Comparison of ENCODE assay signal across 1 cellular context in the genomic region with DNA sequence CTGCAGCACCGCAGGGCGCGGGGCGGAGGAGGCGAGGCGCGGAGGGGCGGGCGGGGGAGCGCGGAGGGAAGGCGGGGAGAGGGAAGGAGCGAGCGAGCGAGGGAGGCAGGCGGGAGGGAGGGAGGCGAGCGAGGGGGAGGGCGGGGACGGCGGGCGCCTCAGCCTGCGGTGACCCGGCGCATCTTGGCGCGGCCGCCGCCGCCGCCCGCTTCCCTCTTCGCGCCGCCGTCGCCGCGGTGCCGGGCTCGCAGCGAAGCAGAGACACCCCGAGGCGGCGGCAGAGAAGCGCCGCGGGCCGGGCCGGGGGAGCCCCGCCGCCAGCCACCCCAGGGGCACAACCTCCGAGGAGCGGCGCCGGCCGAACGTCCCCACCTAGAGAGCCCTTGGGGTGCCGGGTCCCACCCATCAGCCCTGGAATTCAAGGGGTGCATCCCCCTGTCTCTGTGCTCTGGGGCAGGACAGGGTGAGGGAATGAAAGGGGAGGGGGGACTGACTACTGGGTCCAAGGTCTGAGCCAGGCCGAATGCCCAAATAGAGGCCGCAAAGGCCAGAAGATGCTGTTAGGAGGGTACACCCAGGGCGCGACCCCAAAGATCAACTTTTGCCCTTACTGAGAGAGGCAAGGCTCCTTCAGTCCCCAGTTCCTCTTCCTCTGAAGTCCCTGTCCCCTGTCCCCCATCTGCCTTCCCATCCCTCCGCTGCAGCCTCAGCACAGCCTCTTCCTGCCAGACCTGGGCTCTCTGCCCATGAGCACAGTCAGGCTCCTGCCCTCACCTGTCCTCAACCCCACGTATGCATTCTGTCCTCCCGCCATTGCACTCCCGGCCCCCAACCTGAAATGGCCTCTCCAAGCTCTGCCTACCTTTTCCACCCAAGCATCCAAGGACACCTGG.
TF ChIP-seq lines count a peak whose summit lies in the region.

ADAMTS2 (minus strand) TSS at position 33 of the 893 bp plus-strand sequence. CDS start 133 bp downstream, outside the sequence.

TF ChIP-seq in H1, 55 proteins besides CTCF, POLR2A, EP300 and RAD21 (continued from another document):
- TF ChIP-seq SP4 (IDR thresholded peaks at IDR 0.05; ENCODE audit: low read length) (no peak), GTF2F1 (IDR thresholded peaks at IDR 0.05; ENCODE audit: borderline replicate concordance, low read depth, low read length) (no peak), ASH2L (IDR thresholded peaks at IDR 0.05; ENCODE audit: low read length) (peak; percentile 6), CEBPB (IDR thresholded peaks at IDR 0.05; ENCODE audit: low read depth, low read length) (no peak), JUND (IDR thresholded peaks at IDR 0.05; ENCODE audit: low read length) (no peak), POU5F1 (IDR thresholded peaks at IDR 0.05; ENCODE audit: low read depth, low read length) (no peak), JUN (IDR thresholded peaks at IDR 0.05; ENCODE audit: low read depth, low read length) (no peak), CHD2 (IDR thresholded peaks at IDR 0.05; ENCODE audit: low read length) (no peak), RNF2 (IDR thresholded peaks at IDR 0.05; ENCODE audit: borderline replicate concordance, low read depth, low read length, missing control alignments, poor library complexity, severe bottlenecking) (no peak), PHF8 (conservative IDR thresholded peaks at IDR 0.05; ENCODE audit: low read depth, low read length) (0 out of 2 replicates have a peak, but pooled peaks have one; percentile 7), YY1 (IDR thresholded peaks at IDR 0.05; ENCODE audit: low read depth, low read length) (peak; percentile 42; the same call in 1 of the 2 replicates), SRF (IDR thresholded peaks at IDR 0.05; ENCODE audit: low read depth, low read length) (no peak), HDAC2 (IDR thresholded peaks at IDR 0.05; ENCODE audit: borderline replicate concordance in 1 of 2, low read depth in 2 of 2, low read length in 2 of 2) (no peak), SP2 (IDR thresholded peaks at IDR 0.05; ENCODE audit: low read length) (no peak), GABPA (IDR thresholded peaks at IDR 0.05; ENCODE audit: borderline replicate concordance, insufficient read depth, low read length) (no peak), NANOG (IDR thresholded peaks at IDR 0.05; ENCODE audit: insufficient read depth, low read depth, low read length, poor library complexity, severe bottlenecking) (no peak), CBX8 (IDR thresholded peaks at IDR 0.05; ENCODE audit: borderline replicate concordance, low read depth, low read length) (no peak), TCF12 (IDR thresholded peaks at IDR 0.05; ENCODE audit: low read depth, low read length) (no peak), RXRA (IDR thresholded peaks at IDR 0.05; ENCODE audit: insufficient read depth, low read depth, low read length) (no peak), NRF1 (IDR thresholded peaks at IDR 0.05; ENCODE audit: low read depth, low read length) (no peak), EGR1 (IDR thresholded peaks at IDR 0.05; ENCODE audit: borderline replicate concordance, low read depth, low read length) (no peak), BCL11A (IDR thresholded peaks at IDR 0.05; ENCODE audit: low read depth in 2 of 2, low read length in 2 of 2) (no peak), CTBP2 (IDR thresholded peaks at IDR 0.05; ENCODE audit: borderline replicate concordance, insufficient read depth, insufficient read length, low read length) (peak; percentile 46), SP1 (IDR thresholded peaks at IDR 0.05; ENCODE audit: low read depth, low read length) (no peak), SIN3A (conservative IDR thresholded peaks at IDR 0.05 in 1 of 2, IDR thresholded peaks at IDR 0.05 in 1 of 2; ENCODE audit: low read depth in 1 of 2, low read length in 2 of 2) (no peak), SIX5 (IDR thresholded peaks at IDR 0.05; ENCODE audit: low read depth, low read length) (no peak), TBP (IDR thresholded peaks at IDR 0.05; ENCODE audit: low read depth, low read length) (no peak), ZNF274 (IDR thresholded peaks at IDR 0.05; ENCODE audit: borderline replicate concordance, extremely low read depth, low read length) (no peak), EZH2 (IDR thresholded peaks at IDR 0.05; ENCODE audit: low read depth, low read length, severe bottlenecking) (peak; percentile 58), MAFK (IDR thresholded peaks at IDR 0.05; ENCODE audit: low read depth, low read length) (no peak), RFX5 (IDR thresholded peaks at IDR 0.05; ENCODE audit: borderline replicate concordance, low read depth, low read length) (no peak), TEAD4 (IDR thresholded peaks at IDR 0.05; ENCODE audit: low read depth, low read length) (no peak), SIRT6 (IDR thresholded peaks at IDR 0.05; ENCODE audit: low read length) (no peak), RBBP5 (IDR thresholded peaks at IDR 0.05; ENCODE audit: borderline replicate concordance, low read depth, low read length) (peak; percentile 70), FOSL1 (IDR thresholded peaks at IDR 0.05; ENCODE audit: insufficient read depth, low read depth, low read length) (no peak), POLR2AphosphoS5 (IDR thresholded peaks at IDR 0.05; ENCODE audit: low read depth, low read length) (no peak), SAP30 (IDR thresholded peaks at IDR 0.05; ENCODE audit: insufficient read depth, insufficient replicate concordance, low read length) (no peak), KDM5A (IDR thresholded peaks at IDR 0.05; ENCODE audit: low read length) (no peak), BACH1 (IDR thresholded peaks at IDR 0.05; ENCODE audit: low read length) (no peak), CREB1 (IDR thresholded peaks at IDR 0.05) (no peak), SUZ12 (IDR thresholded peaks at IDR 0.05; ENCODE audit: low read length) (peak; percentile 62; the same call in 1 of the 2 replicates), TAF1 (IDR thresholded peaks at IDR 0.05; ENCODE audit: low read depth, low read length) (no peak), CHD7 (IDR thresholded peaks at IDR 0.05; ENCODE audit: insufficient replicate concordance, low read length) (no peak), KDM1A (IDR thresholded peaks at IDR 0.05; ENCODE audit: borderline replicate concordance, low read length) (no peak), BRCA1 (IDR thresholded peaks at IDR 0.05; ENCODE audit: low read depth, low read length) (no peak), HDAC6 (IDR thresholded peaks at IDR 0.05; ENCODE audit: low read depth, low read length) (no peak), CHD1 (IDR thresholded peaks at IDR 0.05; ENCODE audit: low read depth, low read length) (no peak), TAF7 (optimal IDR thresholded peaks at IDR 0.05; ENCODE audit: borderline replicate concordance, low read depth, low read length) (no peak)
- TF ChIP-seq, protein P1, sequence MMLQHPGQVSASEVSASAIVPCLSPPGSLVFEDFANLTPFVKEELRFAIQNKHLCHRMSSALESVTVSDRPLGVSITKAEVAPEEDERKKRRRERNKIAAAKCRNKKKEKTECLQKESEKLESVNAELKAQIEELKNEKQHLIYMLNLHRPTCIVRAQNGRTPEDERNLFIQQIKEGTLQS (IDR thresholded peaks at IDR 0.05; ENCODE audit: insufficient read depth, low read depth, low read length) = no peak
- TF ChIP-seq, protein P2, sequence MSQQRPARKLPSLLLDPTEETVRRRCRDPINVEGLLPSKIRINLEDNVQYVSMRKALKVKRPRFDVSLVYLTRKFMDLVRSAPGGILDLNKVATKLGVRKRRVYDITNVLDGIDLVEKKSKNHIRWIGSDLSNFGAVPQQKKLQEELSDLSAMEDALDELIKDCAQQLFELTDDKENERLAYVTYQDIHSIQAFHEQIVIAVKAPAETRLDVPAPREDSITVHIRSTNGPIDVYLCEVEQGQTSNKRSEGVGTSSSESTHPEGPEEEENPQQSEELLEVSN (IDR thresholded peaks at IDR 0.05) = no peak
- TF ChIP-seq, protein P3, sequence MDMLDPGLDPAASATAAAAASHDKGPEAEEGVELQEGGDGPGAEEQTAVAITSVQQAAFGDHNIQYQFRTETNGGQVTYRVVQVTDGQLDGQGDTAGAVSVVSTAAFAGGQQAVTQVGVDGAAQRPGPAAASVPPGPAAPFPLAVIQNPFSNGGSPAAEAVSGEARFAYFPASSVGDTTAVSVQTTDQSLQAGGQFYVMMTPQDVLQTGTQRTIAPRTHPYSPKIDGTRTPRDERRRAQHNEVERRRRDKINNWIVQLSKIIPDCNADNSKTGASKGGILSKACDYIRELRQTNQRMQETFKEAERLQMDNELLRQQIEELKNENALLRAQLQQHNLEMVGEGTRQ (IDR thresholded peaks at IDR 0.05; ENCODE audit: low read length) = no peak
- TF ChIP-seq, protein P4, sequence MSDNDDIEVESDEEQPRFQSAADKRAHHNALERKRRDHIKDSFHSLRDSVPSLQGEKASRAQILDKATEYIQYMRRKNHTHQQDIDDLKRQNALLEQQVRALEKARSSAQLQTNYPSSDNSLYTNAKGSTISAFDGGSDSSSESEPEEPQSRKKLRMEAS (IDR thresholded peaks at IDR 0.05) = no peak
- TF ChIP-seq, protein P5, sequence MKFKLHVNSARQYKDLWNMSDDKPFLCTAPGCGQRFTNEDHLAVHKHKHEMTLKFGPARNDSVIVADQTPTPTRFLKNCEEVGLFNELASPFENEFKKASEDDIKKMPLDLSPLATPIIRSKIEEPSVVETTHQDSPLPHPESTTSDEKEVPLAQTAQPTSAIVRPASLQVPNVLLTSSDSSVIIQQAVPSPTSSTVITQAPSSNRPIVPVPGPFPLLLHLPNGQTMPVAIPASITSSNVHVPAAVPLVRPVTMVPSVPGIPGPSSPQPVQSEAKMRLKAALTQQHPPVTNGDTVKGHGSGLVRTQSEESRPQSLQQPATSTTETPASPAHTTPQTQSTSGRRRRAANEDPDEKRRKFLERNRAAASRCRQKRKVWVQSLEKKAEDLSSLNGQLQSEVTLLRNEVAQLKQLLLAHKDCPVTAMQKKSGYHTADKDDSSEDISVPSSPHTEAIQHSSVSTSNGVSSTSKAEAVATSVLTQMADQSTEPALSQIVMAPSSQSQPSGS (IDR thresholded peaks at IDR 0.05; ENCODE audit: low read length) = no peak
